ENCODE assay signal across 8 cellular contexts in the genomic region with DNA sequence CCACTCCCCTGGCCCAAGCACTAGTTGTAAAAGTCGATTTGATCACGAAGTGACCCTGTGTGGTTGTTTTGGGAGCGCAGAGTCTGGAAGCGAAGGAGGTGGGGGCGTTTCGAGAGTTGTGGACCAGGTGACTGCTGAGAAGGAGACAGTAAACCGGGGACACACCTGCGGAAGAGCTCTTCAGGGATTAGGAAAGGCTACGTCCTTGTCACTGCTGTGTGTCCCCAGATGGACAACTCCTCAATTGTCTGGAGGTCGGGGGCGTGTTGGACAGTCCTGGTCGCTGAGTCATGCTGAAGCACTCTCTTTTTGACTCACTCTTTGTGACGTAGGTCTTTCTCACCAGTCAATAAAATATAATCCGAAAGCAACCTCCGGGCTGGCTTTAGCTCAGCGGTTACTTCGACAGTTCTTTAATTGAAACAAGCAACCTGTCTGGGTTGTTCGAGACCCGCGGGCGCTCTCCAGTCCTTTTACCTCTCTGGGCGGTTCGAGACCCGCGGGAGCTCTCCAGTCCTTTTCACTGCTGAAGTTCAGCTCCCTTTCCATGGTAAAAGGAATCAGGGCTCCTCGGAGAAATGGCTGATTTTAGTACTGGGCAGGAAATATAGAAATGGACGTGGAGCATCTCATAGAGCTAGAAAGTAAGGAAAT. TPM values are rescaled to one million over a fixed set of nuclear protein-coding genes. Genes with fewer than 3 reads are reported as not detected.
A peak's percentile ranks its signal among the peaks of the same experiment; 100 is the strongest.
DNase-seq lines count a peak whose midpoint lies in the region; ATAC-seq and TF ChIP-seq lines count a peak whose summit lies in the region.

No MANE protein-coding gene starts in this region.

- H3K27me3 ChIP-seq in dorsolateral prefrontal cortex: no peaks in the 10 kb centered on the region
- no peaks in the 10 kb centered on the region for H3K27me3 ChIP-seq in right lobe of liver

- peak overlapping the region; percentile 17 to 74 (median 60) for H3K4me3 ChIP-seq in dorsolateral prefrontal cortex
- peak overlapping the region; percentile 55 to 64 (median 61) for H3K4me3 ChIP-seq in right lobe of liver

- peaks cover 12% of the 10 kb centered on the region for H3K4me1 Mint-ChIP-seq in activated CD4-positive, alpha-beta memory T cell treated with anti-CD3 and anti-CD28 coated beads for 36 hours (ENCODE audit: low read depth)

- peak overlapping the region; percentile 89 for H3K27ac Mint-ChIP-seq in activated CD4-positive, alpha-beta memory T cell treated with anti-CD3 and anti-CD28 coated beads for 36 hours

- CTCF ChIA-PET in activated CD4-positive, alpha-beta memory T cell treated with anti-CD3 and anti-CD28 coated beads for 36 hours (lab: Charles Lee): interaction anchor here (0.6 to 2.1 kb wide), 16 partner anchors 7 to 364 kb away, joined by 3 to 10 read pairs (median 3); a partner anchor contains a TSS

- POLR2A ChIA-PET in activated CD4-positive, alpha-beta memory T cell treated with anti-CD3 and anti-CD28 coated beads for 36 hours (lab: Charles Lee): interaction anchor here (0.6 to 2.5 kb wide), 9 partner anchors 10 to 318 kb away, joined by 3 to 15 read pairs (median 5); a partner anchor contains a TSS

- TF ChIP-seq POLR2A in right lobe of liver (IDR thresholded peaks at IDR 0.05): peak; percentile 72

- peak overlapping the region; percentile 89 for H3K4me3 Mint-ChIP-seq in activated CD4-positive, alpha-beta memory T cell treated with anti-CD3 and anti-CD28 coated beads for 36 hours

- H3K27ac ChIP-seq in dorsolateral prefrontal cortex (peak overlapping the region in 54 of 59 donors; percentile 19 to 94 (median 82)), right lobe of liver (peak overlapping the region; percentile 72 to 93 (median 89))

- H3K27me3 Mint-ChIP-seq in activated CD4-positive, alpha-beta memory T cell treated with anti-CD3 and anti-CD28 coated beads for 36 hours: no peaks in the 10 kb centered on the region

- H3K36me3 Mint-ChIP-seq in activated CD4-positive, alpha-beta memory T cell treated with anti-CD3 and anti-CD28 coated beads for 36 hours: peaks cover 6% of the 10 kb centered on the region

- DNase-seq in AG20443 (ENCODE audit: low spot score) (peak; percentile 92), GM19240 (ENCODE audit: insufficient read length, low spot score) (peak; percentile 50), NCI-H69 (lab: John Stamatoyannopoulos, UW) (peak; percentile 96), dorsolateral prefrontal cortex (peak; percentile 24 to 87 (median 74)), right lobe of liver (peak; percentile 89 to 91 (median 89))
- peak; percentile 93 for DNase-seq in activated CD4-positive, alpha-beta memory T cell treated with anti-CD3 and anti-CD28 coated beads for 36 hours
- peak; percentile 82 for DNase-seq in stimulated activated CD4-positive, alpha-beta T cell treated with anti-CD3 and anti-CD28 coated beads, Interleukin-4, amount 100 ng/mL, for 1 hour

- under 1% methylated on average over 21 of the region's 27 CpGs for WGBS in right lobe of liver (ENCODE audit: insufficient coverage, low coverage, low lambda C conversion rate, missing lambda C conversion rate)

- peak in 4 of 56 donors; percentile 7 to 25 (median 10) for TF ChIP-seq CTCF in dorsolateral prefrontal cortex (IDR thresholded peaks at IDR 0.05 in 54 of 56, conservative IDR thresholded peaks at IDR 0.05 in 2 of 56; ENCODE audit: low read depth in 1 of 56, partially characterized antibody in 56 of 56)
- TF ChIP-seq CTCF in right lobe of liver (IDR thresholded peaks at IDR 0.05): no peak

- H3K9me3 Mint-ChIP-seq in activated CD4-positive, alpha-beta memory T cell treated with anti-CD3 and anti-CD28 coated beads for 36 hours: no peaks in the 10 kb centered on the region

- H3K4me1 ChIP-seq in right lobe of liver: no peaks in the 10 kb centered on the region

- intact Hi-C loops in activated CD4-positive, alpha-beta memory T cell treated with anti-CD3 and anti-CD28 coated beads for 36 hours (cut with micrococcal nuclease): loop anchor here (1.0 to 5.0 kb wide), 9 partner anchors 11 to 349 kb away; a partner anchor contains a TSS
- intact Hi-C loops in dorsolateral prefrontal cortex (cut with DNase I): loop anchor here (5.0 to 10.0 kb wide), 3 partner anchors 344 to 466 kb away; a partner anchor contains a TSS
- intact Hi-C loops in right lobe of liver (cut with DNase I): loop anchor here in 1 of 2 donors (10.0 kb wide), 1 partner anchor 346 kb away; a partner anchor contains a TSS

- ATAC-seq in HG03442 (IDR thresholded peaks at IDR 0.05; ENCODE audit: unreplicated experiment) (peak; percentile 89), right lobe of liver (peak; percentile 95)

- peaks cover 0 to 7% (median 0%) of the 10 kb centered on the region in 4 donors for H3K36me3 ChIP-seq in right lobe of liver

- H3K9me3 ChIP-seq in right lobe of liver: no peaks in the 10 kb centered on the region

RNA-seq across cellular contexts. Expression of a gene that starts 10.8 kb away (rescaled TPM):
- 10 to 100 TPM; 51.4 to 53.4 TPM for total RNA-seq in activated CD4-positive, alpha-beta memory T cell treated with anti-CD3 and anti-CD28 coated beads for 36 hours
- total RNA-seq in dorsolateral prefrontal cortex: 100 to 1,000 TPM in 4 of 120 experiments, 10 to 100 TPM in 116; 46.1 to 101 (median 76.4) TPM
- total RNA-seq in right lobe of liver: 10 to 100 TPM; 11.6 to 26.4 (median 18.0) TPM

RNA-seq across cellular contexts. Expression of a gene that starts 19.8 kb away (rescaled TPM):
- 10 to 100 TPM; 26.9 to 28.9 TPM for total RNA-seq in activated CD4-positive, alpha-beta memory T cell treated with anti-CD3 and anti-CD28 coated beads for 36 hours
- total RNA-seq in dorsolateral prefrontal cortex (10 to 100 TPM; 22.6 to 42.7 (median 32.0) TPM), right lobe of liver (10 to 100 TPM in 4 of 6 experiments, 1 to 10 TPM in 2; 8.5 to 13.9 (median 11.5) TPM)

RNA-seq across cellular contexts. Expression of a gene that starts 19.9 kb away (rescaled TPM):
- 10 to 100 TPM; 91.1 to 91.7 TPM for total RNA-seq in activated CD4-positive, alpha-beta memory T cell treated with anti-CD3 and anti-CD28 coated beads for 36 hours
- total RNA-seq in dorsolateral prefrontal cortex: 100 to 1,000 TPM in 72 of 120 experiments, 10 to 100 TPM in 48; 57.9 to 134 (median 105) TPM
- 10 to 100 TPM; 22.8 to 46.6 (median 37.0) TPM for total RNA-seq in right lobe of liver

RNA-seq across cellular contexts. Expression of a gene that starts 37.6 kb away (rescaled TPM):
- total RNA-seq in activated CD4-positive, alpha-beta memory T cell treated with anti-CD3 and anti-CD28 coated beads for 36 hours: 1 to 10 TPM; 2.3 to 2.5 TPM
- total RNA-seq in dorsolateral prefrontal cortex (1 to 10 TPM in 114 of 120 experiments, under 1 TPM in 6; 0.81 to 4.9 (median 2.2) TPM), right lobe of liver (1 to 10 TPM in 1 of 6 experiments, under 1 TPM in 5; 0.27 to 1.4 (median 0.69) TPM)

RNA-seq across cellular contexts. Expression of a gene that starts 46.3 kb away (rescaled TPM):
- 10 to 100 TPM; 30.4 to 32.1 TPM for total RNA-seq in activated CD4-positive, alpha-beta memory T cell treated with anti-CD3 and anti-CD28 coated beads for 36 hours
- 10 to 100 TPM; 13.3 to 31.0 (median 17.6) TPM for total RNA-seq in dorsolateral prefrontal cortex
- total RNA-seq in right lobe of liver: 10 to 100 TPM; 13.3 to 18.4 (median 15.0) TPM

Comparison
In these comparisons a context has a peak if more than half of its experiments do, and no peak if none do; other contexts are left out.
1. Peak in every context shown above with its lines: DNase-seq, ATAC-seq, H3K4me3 ChIP-seq and H3K27ac ChIP-seq.